17 cellular contexts compared by ENCODE assay signal in genomic region chr16:24001706-24002105, GRCh38.
DNase-seq lines count a peak whose midpoint lies in the region; ATAC-seq, FAIRE-seq and TF ChIP-seq lines count a peak whose summit lies in the region.
"Had no signal": no experiment of that assay in that cellular context is flagged by ENCODE, and none has a peak within 500 bp of the region (broad histone marks: within the 10 kb centered on the region; RNA-seq: fewer than 3 reads in every experiment).

No MANE protein-coding gene starts in this region.

- TF ChIP-seq CTCF in CD14-positive monocyte (IDR thresholded peaks at IDR 0.05) (no peak), K562 (IDR thresholded peaks at IDR 0.05 in 2 of 3, conservative IDR thresholded peaks at IDR 0.05 in 1 of 3; ENCODE audit: insufficient read depth in 2 of 3, low read depth in 1 of 3, low read length in 3 of 3) (no peak), mammary epithelial cell (conservative IDR thresholded peaks at IDR 0.05 in 1 of 2, IDR thresholded peaks at IDR 0.05 in 1 of 2; ENCODE audit: extremely low read depth in 1 of 2, insufficient read depth in 1 of 2, low read depth in 1 of 2, low read length in 2 of 2) (no peak), H9 (conservative IDR thresholded peaks at IDR 0.05) (no peak)

- H3K4me1 Mint-ChIP-seq in CD14-positive monocyte: peaks cover 12% of the 10 kb centered on the region
- H3K4me1 Mint-ChIP-seq in IgD-negative memory B cell: peaks cover 44 to 62% (median 56%) of the 10 kb centered on the region in 3 donors
- peaks cover 37% of the 10 kb centered on the region for H3K4me1 Mint-ChIP-seq in stimulated activated effector memory CD8-positive, alpha-beta T cell treated with anti-CD3 and anti-CD28 coated beads, Interleukin-12 subunit alpha, Interleukin-12 subunit beta, amount 100 ng/mL, for 72 hours
- H3K4me1 Mint-ChIP-seq in H9: no peaks in the 10 kb centered on the region

- no peak for TF ChIP-seq POLR2A in K562 (conservative IDR thresholded peaks at IDR 0.05)

- H3K27me3 Mint-ChIP-seq in CD14-positive monocyte (ENCODE audit: low read depth in 3 of 3) (no peaks in the 10 kb centered on the region), IgD-negative memory B cell (no peaks in the 10 kb centered on the region), H9 (ENCODE audit: low read depth) (peaks cover 7% of the 10 kb centered on the region)
- H3K27me3 Mint-ChIP-seq: CD4-positive, alpha-beta T cell had no signal

- no peaks in the 10 kb centered on the region for H3K79me1 ChIP-seq in H9 (ENCODE audit: insufficient read depth, low read depth, low read length, poor library complexity, severe bottlenecking)

- H4K20me1 ChIP-seq in K562 (replicated peaks; ENCODE audit: control insufficient read depth, insufficient read depth, low read length) (no peaks in the 10 kb centered on the region; the same call in 1 of the 2 replicates), mammary epithelial cell (ENCODE audit: insufficient read depth, low read length) (no peaks in the 10 kb centered on the region), H9 (ENCODE audit: control insufficient read depth, insufficient read depth, insufficient read length) (no peaks in the 10 kb centered on the region)

- no peak overlapping the region for H2BK120ac ChIP-seq in H9 (ENCODE audit: low read depth, low read length, poor library complexity, severe bottlenecking)

- H3K27me3 ChIP-seq in K562 (ENCODE audit: control insufficient read depth in 2 of 2, insufficient read depth in 2 of 2, low read length in 2 of 2) (no peaks in the 10 kb centered on the region), mammary epithelial cell (ENCODE audit: insufficient read depth, low read length) (no peaks in the 10 kb centered on the region), aorta (ENCODE audit: control insufficient read depth in 1 of 2, insufficient read depth in 2 of 2, low read length in 1 of 2) (no peaks in the 10 kb centered on the region), H9 (ENCODE audit: insufficient read depth, low read length) (no peaks in the 10 kb centered on the region)
- H3K27me3 ChIP-seq: BE2C had no signal

- no peak overlapping the region for H4K5ac ChIP-seq in H9 (ENCODE audit: insufficient read length, low read depth, low read length)

- no peak overlapping the region for H4K91ac ChIP-seq in H9 (ENCODE audit: insufficient read length, low read depth, low read length)

- H3T11ph ChIP-seq in H9 (ENCODE audit: low read length): no peak overlapping the region

- no peak overlapping the region for H3K56ac ChIP-seq in H9 (ENCODE audit: insufficient read length, low read depth, low read length)

- H3K27ac ChIP-seq in K562 (ENCODE audit: extremely low read depth, low read depth, low read length) (no peak overlapping the region), mammary epithelial cell (ENCODE audit: insufficient read depth, low read depth, low read length) (no peak overlapping the region), aorta (ENCODE audit: low read depth in 1 of 2, low read length in 2 of 2) (no peak overlapping the region), H9 (ENCODE audit: insufficient read length, low read depth, low read length) (no peak overlapping the region)
- H3K27ac ChIP-seq: HL-60 had no signal

- H2BK15ac ChIP-seq in H9 (ENCODE audit: low read depth, low read length): no peak overlapping the region

- H3K4me1 ChIP-seq in K562 (replicated peaks in 1 of 2; ENCODE audit: control insufficient read depth in 2 of 2, insufficient read depth in 2 of 2, low read length in 2 of 2): peaks cover 8 to 17% of the 10 kb centered on the region in 2 experiments; a peak in 3 of 5 replicates
- H3K4me1 ChIP-seq in mammary epithelial cell (ENCODE audit: insufficient read depth, low read length): peaks cover 13% of the 10 kb centered on the region
- no peaks in the 10 kb centered on the region for H3K4me1 ChIP-seq in aorta (ENCODE audit: control insufficient read depth in 1 of 2, insufficient read depth in 2 of 2, low read length in 2 of 2)
- H3K4me1 ChIP-seq in H9 (ENCODE audit: insufficient read depth, low read length): no peaks in the 10 kb centered on the region
- H3K4me1 ChIP-seq: BE2C had no signal

- no peak overlapping the region for H3K14ac ChIP-seq in H9 (ENCODE audit: insufficient read depth, low read length)

- H3K23ac ChIP-seq in H9 (ENCODE audit: insufficient read length, low read depth, low read length): no peak overlapping the region

- peaks cover 58 to 62% of the 10 kb centered on the region in 2 donors for H3K36me3 Mint-ChIP-seq in CD14-positive monocyte
- peaks cover 2% of the 10 kb centered on the region for H3K36me3 Mint-ChIP-seq in IgD-negative memory B cell
- H3K36me3 Mint-ChIP-seq in stimulated activated effector memory CD8-positive, alpha-beta T cell treated with anti-CD3 and anti-CD28 coated beads, Interleukin-12 subunit alpha, Interleukin-12 subunit beta, amount 100 ng/mL, for 72 hours: peaks cover 15% of the 10 kb centered on the region
- no peaks in the 10 kb centered on the region for H3K36me3 Mint-ChIP-seq in H9 (ENCODE audit: insufficient read depth in 1 of 3, low read depth in 3 of 3)

- H3K36me3 ChIP-seq in K562 (ENCODE audit: control insufficient read depth, insufficient read depth, low read length) (peaks cover 80% of the 10 kb centered on the region), mammary epithelial cell (ENCODE audit: insufficient read depth, low read length) (no peaks in the 10 kb centered on the region), aorta (ENCODE audit: control insufficient read depth in 1 of 2, insufficient read depth in 2 of 2, low read length in 1 of 2) (no peaks in the 10 kb centered on the region)
- H3K36me3 ChIP-seq: BE2C had no signal

- H3K79me2 ChIP-seq in K562 (ENCODE audit: control insufficient read depth, insufficient read depth, low read length): peaks cover 66% of the 10 kb centered on the region
- H3K79me2 ChIP-seq in mammary epithelial cell (ENCODE audit: insufficient read depth, low read length): no peaks in the 10 kb centered on the region
- H3K79me2 ChIP-seq in H9 (ENCODE audit: insufficient read depth, low read length): no peaks in the 10 kb centered on the region

- H2BK12ac ChIP-seq in H9 (ENCODE audit: insufficient read length, low read depth, low read length): no peak overlapping the region

- ATAC-seq in K562: peak; percentile 12; the same call in 1 of the 3 replicates
- ATAC-seq in stimulated activated effector memory CD8-positive, alpha-beta T cell treated with anti-CD3 and anti-CD28 coated beads, Interleukin-12 subunit alpha, Interleukin-12 subunit beta, amount 100 ng/mL, for 72 hours: no peak
- no peak for ATAC-seq in aorta (ENCODE audit: low FRiP score)

- no peaks in the 10 kb centered on the region for H3K23me2 ChIP-seq in H9 (ENCODE audit: insufficient read length, low read depth, low read length, poor library complexity, severe bottlenecking)

- DNase-seq in CD14-positive monocyte (ENCODE audit: low spot score): no peak
- DNase-seq in K562 (ENCODE audit: extremely low read depth in 1 of 4, low spot score in 3 of 4): no peak
- DNase-seq in stimulated activated effector memory CD8-positive, alpha-beta T cell treated with anti-CD3 and anti-CD28 coated beads, Interleukin-12 subunit alpha, Interleukin-12 subunit beta, amount 100 ng/mL, for 72 hours (ENCODE audit: low spot score in 2 of 2): no peak
- DNase-seq in mammary epithelial cell: no peak
- DNase-seq in HCEC 1CT: no peak
- DNase-seq in aorta: no peak
- DNase-seq in H9: no peak
- DNase-seq: BE2C; C1 segment of cervical spinal cord; CD4-positive, alpha-beta T cell; DMS79 treated with DMSO at 0.1 percent for 48 hours; GF-D8; GOT3; H7; KBM-7 had no signal

- H2AFZ ChIP-seq in K562 (ENCODE audit: low read depth, low read length): no peak overlapping the region
- no peak overlapping the region for H2AFZ ChIP-seq in mammary epithelial cell (ENCODE audit: low read depth, low read length)
- H2AFZ ChIP-seq in H9 (ENCODE audit: low read length): no peak overlapping the region

- in situ Hi-C loops in K562 (cut with MboI): no loop called here
- in situ Hi-C loops in mammary epithelial cell (cut with MboI; ENCODE audit: low sequenced_read_pairs in 2 of 2): no loop called here

- H3K9me1 ChIP-seq in K562 (ENCODE audit: control insufficient read depth, insufficient read depth, low read length): peaks cover 6% of the 10 kb centered on the region

- no peak for TF ChIP-seq RAD21 in K562 (CRISPR knock-in tag; conservative IDR thresholded peaks at IDR 0.05 in 1 of 2, IDR thresholded peaks at IDR 0.05 in 1 of 2)

- WGBS in K562 (ENCODE audit: insufficient coverage, low coverage, missing lambda C conversion rate): 83% methylated on average over 1 of the region's 1 CpG
- 32% methylated on average over 1 of the region's 1 CpG for WGBS in mammary epithelial cell (ENCODE audit: low coverage, missing lambda C conversion rate)
- WGBS in aorta, 2 donors: 77 to 79% methylated on average over 1 of the region's 1 CpG
- no CpG with 5 or more reads among the region's 1 CpG for WGBS in H9 (ENCODE audit: extremely low coverage, insufficient read length, low lambda C conversion rate)

- H3K18ac ChIP-seq in H9 (ENCODE audit: insufficient read length, low read depth, low read length): no peak overlapping the region

- H3K9me3 Mint-ChIP-seq in CD14-positive monocyte (no peaks in the 10 kb centered on the region), IgD-negative memory B cell (no peaks in the 10 kb centered on the region), H9 (no peaks in the 10 kb centered on the region)
- H3K9me3 Mint-ChIP-seq in stimulated activated effector memory CD8-positive, alpha-beta T cell treated with anti-CD3 and anti-CD28 coated beads, Interleukin-12 subunit alpha, Interleukin-12 subunit beta, amount 100 ng/mL, for 72 hours: no peaks in the 10 kb centered on the region
- H3K9me3 Mint-ChIP-seq: CD4-positive, alpha-beta T cell had no signal

- POLR2A ChIA-PET in K562 (lab: Yijun Ruan, JAX): interaction anchor here (0.6 to 1.1 kb wide), 5 partner anchors 8 to 565 kb away, joined by 3 to 6 read pairs (median 4); no protein-coding TSS in a partner anchor

- BruUV-seq in K562 (replicated peaks; lab: Mats Ljungman, UMichigan): no TSS peak
- BruUV-seq in mammary epithelial cell (replicated peaks; lab: Mats Ljungman, UMichigan): no TSS peak

- no peak overlapping the region for H2BK20ac ChIP-seq in H9 (ENCODE audit: low read depth, low read length, poor library complexity, severe bottlenecking)

- TF ChIP-seq EP300 in K562 (IDR thresholded peaks at IDR 0.05; ENCODE audit: low read length): no peak

- no peak overlapping the region for H4K8ac ChIP-seq in H9 (replicated peaks; ENCODE audit: insufficient read length, low read depth, low read length)

- no peak overlapping the region for H2AK5ac ChIP-seq in H9 (ENCODE audit: insufficient read length, low read length)

- no peak overlapping the region for H2BK5ac ChIP-seq in H9 (ENCODE audit: insufficient read length, low read length)

- intact Hi-C loops in CD14-positive monocyte (cut with micrococcal nuclease): no loop called here
- intact Hi-C loops in K562 (cut with micrococcal nuclease): no loop called here
- intact Hi-C loops in mammary epithelial cell (cut with micrococcal nuclease): no loop called here
- intact Hi-C loops in aorta (cut with DNase I): no loop called here

- H3K9me3 ChIP-seq in K562 (replicated peaks; ENCODE audit: control insufficient read depth, insufficient read depth, low read depth, low read length) (no peaks in the 10 kb centered on the region), mammary epithelial cell (replicated peaks; ENCODE audit: insufficient read depth, low read length) (no peaks in the 10 kb centered on the region), aorta (ENCODE audit: control insufficient read depth, low read length) (no peaks in the 10 kb centered on the region), H9 (ENCODE audit: control insufficient read depth, low read depth, low read length) (no peaks in the 10 kb centered on the region)
- H3K9me3 ChIP-seq: BE2C had no signal

- H3K4me2 ChIP-seq in K562 (ENCODE audit: insufficient read depth, low read length) (no peak overlapping the region), mammary epithelial cell (ENCODE audit: insufficient read depth, low read depth, low read length) (no peak overlapping the region), H9 (ENCODE audit: insufficient read depth, insufficient read length, low read length) (no peak overlapping the region)

- dilution Hi-C loops in mammary epithelial cell (cut with HindIII; ENCODE audit: low sequenced_read_pairs): no loop called here

- no peak for FAIRE-seq in K562 (lab: Jason Lieb, UNC)

- peak overlapping the region in 4 of 7 donors; percentile 15 to 83 (median 51) for H3K27ac Mint-ChIP-seq in CD14-positive monocyte
- H3K27ac Mint-ChIP-seq in IgD-negative memory B cell: peak overlapping the region; percentile 31 to 69 (median 67)
- peak overlapping the region; percentile 63 for H3K27ac Mint-ChIP-seq in stimulated activated effector memory CD8-positive, alpha-beta T cell treated with anti-CD3 and anti-CD28 coated beads, Interleukin-12 subunit alpha, Interleukin-12 subunit beta, amount 100 ng/mL, for 72 hours
- H3K27ac Mint-ChIP-seq in H9: no peak overlapping the region
- H3K27ac Mint-ChIP-seq: CD4-positive, alpha-beta T cell had no signal

- H3K4ac ChIP-seq in H9 (ENCODE audit: low read depth, low read length): no peak overlapping the region

- H3K4me3 Mint-ChIP-seq in CD14-positive monocyte: no peak overlapping the region
- peak overlapping the region in 1 of 4 donors; percentile 67 for H3K4me3 Mint-ChIP-seq in IgD-negative memory B cell
- H3K4me3 Mint-ChIP-seq in stimulated activated effector memory CD8-positive, alpha-beta T cell treated with anti-CD3 and anti-CD28 coated beads, Interleukin-12 subunit alpha, Interleukin-12 subunit beta, amount 100 ng/mL, for 72 hours: no peak overlapping the region
- no peak overlapping the region for H3K4me3 Mint-ChIP-seq in H9
- H3K4me3 Mint-ChIP-seq: CD4-positive, alpha-beta T cell had no signal

- peak overlapping the region in 1 of 2 experiments; percentile 3; a peak in 1 of 4 replicates for H3K9ac ChIP-seq in K562 (ENCODE audit: insufficient read depth in 1 of 2, low read depth in 2 of 2, low read length in 2 of 2)
- H3K9ac ChIP-seq in mammary epithelial cell (ENCODE audit: insufficient read depth, low read length): no peak overlapping the region
- no peak overlapping the region for H3K9ac ChIP-seq in H9 (ENCODE audit: extremely low read depth, insufficient read length, low read length)

- CTCF ChIA-PET in K562 (lab: Yijun Ruan, JAX; ENCODE audit: low intra/inter-chr PET ratio) (no interaction called here), mammary epithelial cell (lab: Charles Lee; ENCODE audit: low non-redundant PET) (no interaction called here)

- H3K4me3 ChIP-seq in K562 (no peak overlapping the region), mammary epithelial cell (replicated peaks in 1 of 3; ENCODE audit: insufficient read depth in 1 of 3, low read depth in 2 of 3, low read length in 3 of 3) (no peak overlapping the region), aorta (ENCODE audit: low read length in 2 of 2) (no peak overlapping the region)

Comparison
In these comparisons a context has a peak if more than half of its experiments do, and no peak if none do; other contexts are left out.
1. H3K27ac Mint-ChIP-seq: peak in CD14-positive monocyte (4 of 7), IgD-negative memory B cell (3 of 3) and stimulated activated effector memory CD8-positive, alpha-beta T cell treated with anti-CD3 and anti-CD28 coated beads, Interleukin-12 subunit alpha, Interleukin-12 subunit beta, amount 100 ng/mL, for 72 hours (single experiment); none in H9 (0 of 3).